In genomic region chr14:100070310-100070709, GRCh38 we compare ENCODE assay signal across 14 cellular contexts. TPM values are rescaled to one million over a fixed set of nuclear protein-coding genes. Genes with fewer than 3 reads are reported as not detected.
DNase-seq lines count a peak whose midpoint lies in the region; ATAC-seq lines count a peak whose summit lies in the region.
"Had no signal": no experiment of that assay in that cellular context is flagged by ENCODE, and none has a peak within 500 bp of the region (broad histone marks: within the 10 kb centered on the region; RNA-seq: fewer than 3 reads in every experiment).

No MANE protein-coding gene starts in this region.

- H3K4me3 ChIP-seq in effector memory CD4-positive, alpha-beta T cell (ENCODE audit: insufficient read depth, low read depth, low read length, poor library complexity, severe bottlenecking) = peak overlapping the region; percentile 44
- peak overlapping the region; percentile 73 for H3K4me3 ChIP-seq in thymus (ENCODE audit: low read length)
- H3K4me3 ChIP-seq: HAP-1 had no signal

- peaks cover 81% of the 10 kb centered on the region for H3K4me1 Mint-ChIP-seq in activated CD4-positive, alpha-beta memory T cell treated with anti-CD3 and anti-CD28 coated beads for 36 hours (ENCODE audit: low read depth)

- POLR2A ChIA-PET in activated CD4-positive, alpha-beta memory T cell treated with anti-CD3 and anti-CD28 coated beads for 36 hours (lab: Charles Lee) = interaction anchor here (0.5 to 16.6 kb wide), 8 partner anchors 8 to 829 kb away, joined by 3 to 302 read pairs (median 6); no protein-coding TSS in a partner anchor

- 34% methylated on average over 11 of the region's 11 CpGs for WGBS in thymus

- ATAC-seq in activated CD4-positive, CD25-positive, alpha-beta regulatory T cell treated with anti-CD3 and anti-CD28 coated beads, Interleukin-2, amount 50 U/mL, for 24 hours = no peak
- ATAC-seq in GM18520 (IDR thresholded peaks at IDR 0.05; ENCODE audit: unreplicated experiment) = no peak

- no peaks in the 10 kb centered on the region for H3K9me3 ChIP-seq in effector memory CD4-positive, alpha-beta T cell (ENCODE audit: control insufficient read depth, low read length)
- H3K9me3 ChIP-seq in thymus (ENCODE audit: control insufficient read depth) = no peaks in the 10 kb centered on the region
- H3K9me3 ChIP-seq: HAP-1 had no signal

- no peaks in the 10 kb centered on the region for H3K9me3 Mint-ChIP-seq in activated CD4-positive, alpha-beta memory T cell treated with anti-CD3 and anti-CD28 coated beads for 36 hours

- peak overlapping the region; percentile 81 for H3K4me3 Mint-ChIP-seq in activated CD4-positive, alpha-beta memory T cell treated with anti-CD3 and anti-CD28 coated beads for 36 hours

- no peaks in the 10 kb centered on the region for H3K27me3 ChIP-seq in effector memory CD4-positive, alpha-beta T cell (replicated peaks; ENCODE audit: control insufficient read depth, insufficient read depth, low read length, poor library complexity, severe bottlenecking)
- no peaks in the 10 kb centered on the region for H3K27me3 ChIP-seq in thymus (ENCODE audit: control insufficient read depth, insufficient read depth)

- peaks cover 30% of the 10 kb centered on the region for H3K36me3 Mint-ChIP-seq in activated CD4-positive, alpha-beta memory T cell treated with anti-CD3 and anti-CD28 coated beads for 36 hours

- intact Hi-C loops in activated CD4-positive, alpha-beta memory T cell treated with anti-CD3 and anti-CD28 coated beads for 36 hours (cut with micrococcal nuclease) = no loop called here

- peaks cover 80% of the 10 kb centered on the region for H3K4me1 ChIP-seq in effector memory CD4-positive, alpha-beta T cell (ENCODE audit: control insufficient read depth, insufficient read depth, low read length, poor library complexity, severe bottlenecking)
- H3K4me1 ChIP-seq in thymus (ENCODE audit: control insufficient read depth, insufficient read depth, low read length) = peaks cover 54% of the 10 kb centered on the region
- H3K4me1 ChIP-seq: HAP-1 had no signal

- H3K27ac ChIP-seq in effector memory CD4-positive, alpha-beta T cell (ENCODE audit: insufficient read depth, low read length, poor library complexity, severe bottlenecking) = peak overlapping the region; percentile 90
- H3K27ac ChIP-seq in thymus (ENCODE audit: low read depth) = peak overlapping the region; percentile 44
- H3K27ac ChIP-seq: KMS-11 had no signal

- peak overlapping the region; percentile 98 for H3K27ac Mint-ChIP-seq in activated CD4-positive, alpha-beta memory T cell treated with anti-CD3 and anti-CD28 coated beads for 36 hours

- DNase-seq in activated gamma-delta T cell treated with Interleukin-2 at 50 U/mL for 16 hours (peak; percentile 36), activated gamma-delta T cell (lab: John Stamatoyannopoulos, UW) (no peak), SIG-M5 (lab: John Stamatoyannopoulos, UW) (no peak)
- DNase-seq in activated CD4-positive, alpha-beta memory T cell treated with anti-CD3 and anti-CD28 coated beads for 36 hours = peak; percentile 58
- peak in 1 of 3 donors; percentile 57 for DNase-seq in effector memory CD4-positive, alpha-beta T cell
- DNase-seq: mammary epithelial cell, NCI-H146, NCI-H526, nucleus accumbens had no signal

- CTCF ChIA-PET in activated CD4-positive, alpha-beta memory T cell treated with anti-CD3 and anti-CD28 coated beads for 36 hours (lab: Charles Lee) = interaction anchor here (1.6 to 16.8 kb wide), 8 partner anchors 9 to 123 kb away, joined by 5 to 573 read pairs (median 28); no protein-coding TSS in a partner anchor

- H3K27me3 Mint-ChIP-seq in activated CD4-positive, alpha-beta memory T cell treated with anti-CD3 and anti-CD28 coated beads for 36 hours = no peaks in the 10 kb centered on the region

- H3K36me3 ChIP-seq in effector memory CD4-positive, alpha-beta T cell (ENCODE audit: control insufficient read depth, insufficient read depth, low read length) = peaks cover 13% of the 10 kb centered on the region
- peaks cover 13% of the 10 kb centered on the region for H3K36me3 ChIP-seq in thymus (ENCODE audit: control insufficient read depth, insufficient read depth)
- H3K36me3 ChIP-seq: HAP-1 had no signal

RNA-seq across cellular contexts. Expression of gene EVL, which starts 5.1 kb away (rescaled TPM):
- total RNA-seq in activated CD4-positive, alpha-beta memory T cell treated with anti-CD3 and anti-CD28 coated beads for 36 hours = 100 to 1,000 TPM; 174 to 180 TPM
- 233 TPM for polyA plus RNA-seq in thymus

Comparison
In these comparisons a context has a peak if more than half of its experiments do, and no peak if none do; other contexts are left out.
1. DNase-seq: peak in activated gamma-delta T cell treated with Interleukin-2 at 50 U/mL for 16 hours (single experiment) and activated CD4-positive, alpha-beta memory T cell treated with anti-CD3 and anti-CD28 coated beads for 36 hours (single experiment); none in activated gamma-delta T cell (single experiment) and SIG-M5 (single experiment).